In genomic region chr7:48962821-48963505, GRCh38 we compare ENCODE assay signal across 1 cellular context.
TF ChIP-seq lines count a peak whose summit lies in the region.

No MANE protein-coding gene starts in this region.

TF ChIP-seq in SK-N-SH treated with all-trans-retinoic acid at 6 μM for 48 hours, 23 proteins besides CTCF, POLR2A, EP300 and RAD21 (continued from another document):
- TF ChIP-seq, protein P1, sequence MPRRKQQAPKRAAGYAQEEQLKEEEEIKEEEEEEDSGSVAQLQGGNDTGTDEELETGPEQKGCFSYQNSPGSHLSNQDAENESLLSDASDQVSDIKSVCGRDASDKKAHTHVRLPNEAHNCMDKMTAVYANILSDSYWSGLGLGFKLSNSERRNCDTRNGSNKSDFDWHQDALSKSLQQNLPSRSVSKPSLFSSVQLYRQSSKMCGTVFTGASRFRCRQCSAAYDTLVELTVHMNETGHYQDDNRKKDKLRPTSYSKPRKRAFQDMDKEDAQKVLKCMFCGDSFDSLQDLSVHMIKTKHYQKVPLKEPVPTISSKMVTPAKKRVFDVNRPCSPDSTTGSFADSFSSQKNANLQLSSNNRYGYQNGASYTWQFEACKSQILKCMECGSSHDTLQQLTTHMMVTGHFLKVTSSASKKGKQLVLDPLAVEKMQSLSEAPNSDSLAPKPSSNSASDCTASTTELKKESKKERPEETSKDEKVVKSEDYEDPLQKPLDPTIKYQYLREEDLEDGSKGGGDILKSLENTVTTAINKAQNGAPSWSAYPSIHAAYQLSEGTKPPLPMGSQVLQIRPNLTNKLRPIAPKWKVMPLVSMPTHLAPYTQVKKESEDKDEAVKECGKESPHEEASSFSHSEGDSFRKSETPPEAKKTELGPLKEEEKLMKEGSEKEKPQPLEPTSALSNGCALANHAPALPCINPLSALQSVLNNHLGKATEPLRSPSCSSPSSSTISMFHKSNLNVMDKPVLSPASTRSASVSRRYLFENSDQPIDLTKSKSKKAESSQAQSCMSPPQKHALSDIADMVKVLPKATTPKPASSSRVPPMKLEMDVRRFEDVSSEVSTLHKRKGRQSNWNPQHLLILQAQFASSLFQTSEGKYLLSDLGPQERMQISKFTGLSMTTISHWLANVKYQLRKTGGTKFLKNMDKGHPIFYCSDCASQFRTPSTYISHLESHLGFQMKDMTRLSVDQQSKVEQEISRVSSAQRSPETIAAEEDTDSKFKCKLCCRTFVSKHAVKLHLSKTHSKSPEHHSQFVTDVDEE (CRISPR knock-in tag; IDR thresholded peaks at IDR 0.05): no peak
- TF ChIP-seq PPARA (CRISPR knock-in tag; IDR thresholded peaks at IDR 0.05; ENCODE audit: borderline replicate concordance) (no peak), ZC3H10 (CRISPR knock-in tag; IDR thresholded peaks at IDR 0.05) (no peak), CREB5 (CRISPR knock-in tag; IDR thresholded peaks at IDR 0.05; ENCODE audit: low read depth) (no peak), BACH2 (CRISPR knock-in tag; IDR thresholded peaks at IDR 0.05; ENCODE audit: borderline replicate concordance) (no peak), OSR1 (CRISPR knock-in tag; IDR thresholded peaks at IDR 0.05) (no peak)
- TF ChIP-seq, protein P2, sequence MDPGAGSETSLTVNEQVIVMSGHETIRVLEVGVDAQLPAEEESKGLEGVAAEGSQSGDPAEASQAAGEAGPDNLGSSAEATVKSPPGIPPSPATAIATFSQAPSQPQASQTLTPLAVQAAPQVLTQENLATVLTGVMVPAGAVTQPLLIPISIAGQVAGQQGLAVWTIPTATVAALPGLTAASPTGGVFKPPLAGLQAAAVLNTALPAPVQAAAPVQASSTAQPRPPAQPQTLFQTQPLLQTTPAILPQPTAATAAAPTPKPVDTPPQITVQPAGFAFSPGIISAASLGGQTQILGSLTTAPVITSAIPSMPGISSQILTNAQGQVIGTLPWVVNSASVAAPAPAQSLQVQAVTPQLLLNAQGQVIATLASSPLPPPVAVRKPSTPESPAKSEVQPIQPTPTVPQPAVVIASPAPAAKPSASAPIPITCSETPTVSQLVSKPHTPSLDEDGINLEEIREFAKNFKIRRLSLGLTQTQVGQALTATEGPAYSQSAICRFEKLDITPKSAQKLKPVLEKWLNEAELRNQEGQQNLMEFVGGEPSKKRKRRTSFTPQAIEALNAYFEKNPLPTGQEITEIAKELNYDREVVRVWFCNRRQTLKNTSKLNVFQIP (CRISPR knock-in tag; IDR thresholded peaks at IDR 0.05; ENCODE audit: borderline replicate concordance, low read depth): no peak
